18 cellular contexts compared by ENCODE assay signal in the genomic region with DNA sequence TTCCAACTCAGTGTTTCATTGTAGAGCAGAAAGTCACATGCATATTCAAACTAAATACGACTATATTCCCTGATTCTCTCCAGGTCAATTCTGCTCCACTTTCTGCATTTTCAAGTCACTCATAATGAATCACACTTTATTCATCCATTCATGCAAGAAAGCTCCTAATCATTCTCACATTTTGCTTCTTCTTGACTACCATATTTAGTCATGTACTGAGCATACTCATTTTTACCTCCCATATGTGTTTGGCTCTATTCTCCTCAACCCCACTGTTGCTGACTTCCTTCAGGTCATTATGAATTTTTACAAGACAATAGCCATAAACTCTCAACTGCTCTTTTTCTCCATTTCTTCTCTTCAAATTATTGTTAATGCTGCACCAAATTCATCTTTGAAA. TPM values are rescaled to one million over a fixed set of nuclear protein-coding genes. Genes with fewer than 3 reads are reported as not detected.
DNase-seq lines count a peak whose midpoint lies in the region; ATAC-seq and TF ChIP-seq lines count a peak whose summit lies in the region.
"Had no signal": no experiment of that assay in that cellular context is flagged by ENCODE, and none has a peak within 500 bp of the region (broad histone marks: within the 10 kb centered on the region; RNA-seq: fewer than 3 reads in every experiment).

No MANE protein-coding gene starts in this region.

- no peaks in the 10 kb centered on the region for H3K4me1 Mint-ChIP-seq in activated CD4-positive, alpha-beta memory T cell treated with anti-CD3 and anti-CD28 coated beads for 36 hours (ENCODE audit: low read depth)
- H3K4me1 Mint-ChIP-seq: IgD-negative memory B cell had no signal

- no peak overlapping the region for H3K27ac ChIP-seq in GM23248
- no peak overlapping the region for H3K27ac ChIP-seq in RWPE1
- H3K27ac ChIP-seq in tibial nerve: no peak overlapping the region
- H3K27ac ChIP-seq: C4-2B had no signal

- no peaks in the 10 kb centered on the region for H3K27me3 Mint-ChIP-seq in activated CD4-positive, alpha-beta memory T cell treated with anti-CD3 and anti-CD28 coated beads for 36 hours
- H3K27me3 Mint-ChIP-seq: IgD-negative memory B cell had no signal

- 15 to 41% methylated on average over 1 of the region's 1 CpG for WGBS in GM23248 (ENCODE audit: low coverage in 1 of 2, low lambda C conversion rate in 2 of 2, missing lambda C conversion rate in 2 of 2), 2 experiments
- WGBS in tibial nerve, 2 donors: 86 to 89% methylated on average over 1 of the region's 1 CpG

- no peaks in the 10 kb centered on the region for H4K20me1 ChIP-seq in GM23248 (ENCODE audit: insufficient read depth)

- H3K27me3 ChIP-seq in GM23248 (replicated peaks; ENCODE audit: insufficient read depth) (no peaks in the 10 kb centered on the region), tibial nerve (no peaks in the 10 kb centered on the region)

- no peaks in the 10 kb centered on the region for H3K79me2 ChIP-seq in GM23248 (ENCODE audit: insufficient read depth)

- H3K36me3 Mint-ChIP-seq in activated CD4-positive, alpha-beta memory T cell treated with anti-CD3 and anti-CD28 coated beads for 36 hours: no peaks in the 10 kb centered on the region
- H3K36me3 Mint-ChIP-seq: IgD-negative memory B cell had no signal

- POLR2A ChIA-PET in RWPE1 (lab: Yijun Ruan, JAX; ENCODE audit: low non-redundant PET): no interaction called here
- POLR2A ChIA-PET in activated CD4-positive, alpha-beta memory T cell treated with anti-CD3 and anti-CD28 coated beads for 36 hours (lab: Charles Lee): no interaction called here

- H3K9ac ChIP-seq in GM23248: no peak overlapping the region

- H3K4me3 ChIP-seq in GM23248 (no peak overlapping the region), tibial nerve (no peak overlapping the region)
- H3K4me3 ChIP-seq: GM12878 had no signal

- no peak overlapping the region for H3K4me2 ChIP-seq in GM23248 (ENCODE audit: unreplicated experiment)

- H3K4me1 ChIP-seq in GM23248 (ENCODE audit: insufficient read depth): peaks cover 11% of the 10 kb centered on the region
- H3K4me1 ChIP-seq in tibial nerve: no peaks in the 10 kb centered on the region

- H3K9me2 ChIP-seq in GM23248 (ENCODE audit: insufficient read depth): no peaks in the 10 kb centered on the region

- DNase-seq in GM23248: peak; percentile 73
- DNase-seq in RWPE1 (ENCODE audit: low spot score): peak; percentile 2
- DNase-seq in fibroblast of peridontal ligament (ENCODE audit: extremely low read depth): peak; percentile 23
- DNase-seq in renal cortical epithelial cell (ENCODE audit: low read depth): peak; percentile 50
- DNase-seq in tibial nerve (ENCODE audit: low spot score in 2 of 2): no peak
- DNase-seq in left cardiac atrium: no peak
- DNase-seq in activated CD4-positive, alpha-beta memory T cell treated with anti-CD3 and anti-CD28 coated beads for 36 hours: no peak
- DNase-seq in NCI-H2196 treated with DMSO at 0.1 percent for 48 hours (lab: John Stamatoyannopoulos, UW; ENCODE audit: unreplicated experiment): no peak
- DNase-seq: H7, NCI-H1048, NCI-H146, NCI-H2081 treated with DMSO at 0.1 percent for 48 hours, NCI-H345, NCI-H526 treated with DMSO at 0.1 percent for 48 hours had no signal

- peaks cover 3% of the 10 kb centered on the region; the same call in 1 of the 2 replicates for H3F3A ChIP-seq in GM23248 (ENCODE audit: insufficient read depth)

- in situ Hi-C loops in GM23248 (cut with MboI): no loop called here

- H3K27ac Mint-ChIP-seq in activated CD4-positive, alpha-beta memory T cell treated with anti-CD3 and anti-CD28 coated beads for 36 hours: no peak overlapping the region
- H3K27ac Mint-ChIP-seq: IgD-negative memory B cell had no signal

- 0 out of 2 replicates have a peak overlapping the region, but pooled peaks have one; percentile 16 for H2AFZ ChIP-seq in GM23248

- no peaks in the 10 kb centered on the region for H3K9me3 ChIP-seq in GM23248 (ENCODE audit: low read depth)
- H3K9me3 ChIP-seq in tibial nerve: no peaks in the 10 kb centered on the region

- CTCF ChIA-PET in RWPE1 (lab: Yijun Ruan, JAX): no interaction called here
- CTCF ChIA-PET in activated CD4-positive, alpha-beta memory T cell treated with anti-CD3 and anti-CD28 coated beads for 36 hours (lab: Charles Lee): no interaction called here

- no peak for TF ChIP-seq POLR2A in tibial nerve (IDR thresholded peaks at IDR 0.05)

- intact Hi-C loops in left cardiac atrium (cut with DNase I): no loop called here
- intact Hi-C loops in activated CD4-positive, alpha-beta memory T cell treated with anti-CD3 and anti-CD28 coated beads for 36 hours (cut with micrococcal nuclease): no loop called here

- TF ChIP-seq CTCF in RWPE1 (conservative IDR thresholded peaks at IDR 0.05; ENCODE audit: low read depth): no peak
- TF ChIP-seq CTCF in tibial nerve (IDR thresholded peaks at IDR 0.05): no peak

- H3K9me3 Mint-ChIP-seq in activated CD4-positive, alpha-beta memory T cell treated with anti-CD3 and anti-CD28 coated beads for 36 hours: no peaks in the 10 kb centered on the region

- no peak for ATAC-seq in left cardiac atrium
- ATAC-seq: GM12878, Panc1 had no signal

- no peak for TF ChIP-seq EP300 in tibial nerve (IDR thresholded peaks at IDR 0.05)

- no peaks in the 10 kb centered on the region for H3K36me3 ChIP-seq in GM23248 (ENCODE audit: low read depth)
- H3K36me3 ChIP-seq in tibial nerve: no peaks in the 10 kb centered on the region

- no peak overlapping the region for H3K4me3 Mint-ChIP-seq in activated CD4-positive, alpha-beta memory T cell treated with anti-CD3 and anti-CD28 coated beads for 36 hours
- H3K4me3 Mint-ChIP-seq: IgD-negative memory B cell had no signal

RNA-seq across cellular contexts. Expression of a gene that starts 43.3 kb away (rescaled TPM):
- total RNA-seq in GM23248 (2014; rRNA removed; shearing (Covaris generic)): not detected in 2 replicates
- polyA plus RNA-seq in GM23248 (2016; fragmentation: Nextera tagmentation; extraction: Ambion mirVana): not detected in 2 replicates
- total RNA-seq in renal cortical epithelial cell: 0.85 TPM in 1 of 2 replicates, not detected in the other
- total RNA-seq in tibial nerve: under 1 TPM in 1 of 4 donors, not detected in 3; 0.30 TPM
- not detected for total RNA-seq in left cardiac atrium
- not detected for total RNA-seq in activated CD4-positive, alpha-beta memory T cell treated with anti-CD3 and anti-CD28 coated beads for 36 hours
- total RNA-seq: GM12878, H7 had no signal
- polyA plus RNA-seq: GM12878, IgD-negative memory B cell had no signal

Comparison
In these comparisons a context has a peak if more than half of its experiments do, and no peak if none do; other contexts are left out.
1. DNase-seq: peak in GM23248 (single experiment), RWPE1 (single experiment), fibroblast of peridontal ligament (single experiment) and renal cortical epithelial cell (single experiment); none in tibial nerve (0 of 2), left cardiac atrium (single experiment), activated CD4-positive, alpha-beta memory T cell treated with anti-CD3 and anti-CD28 coated beads for 36 hours (single experiment) and NCI-H2196 treated with DMSO at 0.1 percent for 48 hours (single experiment).